Comparison of ENCODE assay signal across 8 cellular contexts in the genomic region with DNA sequence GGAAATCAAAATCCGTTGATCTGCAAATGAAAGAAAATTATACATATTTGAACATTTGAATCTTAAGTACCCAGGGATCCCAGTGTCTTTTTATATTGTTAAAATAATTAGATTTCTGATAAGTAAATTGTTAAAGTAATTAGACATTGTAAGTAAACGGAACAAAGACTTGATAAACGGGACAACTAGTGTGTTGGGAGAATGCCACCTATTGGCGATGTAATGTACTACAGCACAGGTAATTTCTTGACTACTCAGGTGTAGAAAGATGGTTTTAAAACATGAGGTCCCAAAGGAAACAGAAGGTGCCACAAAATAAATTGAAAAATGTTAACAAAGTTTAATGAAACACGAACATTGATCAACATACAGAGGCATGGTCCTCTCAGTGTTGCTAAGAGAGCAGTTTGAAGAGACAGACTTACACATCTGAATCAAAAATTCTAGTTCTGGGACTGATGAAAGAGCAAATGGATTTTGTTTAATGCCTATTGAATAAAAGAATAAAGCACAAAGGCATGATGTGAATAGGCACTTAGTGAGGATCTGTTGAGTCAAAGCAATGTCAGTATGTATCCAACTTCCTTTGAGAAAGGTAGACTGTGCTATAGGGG.
DNase-seq lines count a peak whose midpoint lies in the region; ATAC-seq, FAIRE-seq and TF ChIP-seq lines count a peak whose summit lies in the region.

No MANE protein-coding gene starts in this region.

- TF ChIP-seq POLR2A in endothelial cell of umbilical vein (IDR thresholded peaks at IDR 0.05; ENCODE audit: low read depth, low read length): no peak

- H3K27me3 ChIP-seq in Panc1 (ENCODE audit: control insufficient read depth, insufficient read depth, low read length) (no peaks in the 10 kb centered on the region), endothelial cell of umbilical vein (ENCODE audit: control insufficient read depth in 2 of 2, insufficient read depth in 2 of 2, low read length in 2 of 2) (no peaks in the 10 kb centered on the region), neuronal stem cell (ENCODE audit: control insufficient read depth in 3 of 3, insufficient read depth in 3 of 3, low read depth in 1 of 3, low read length in 3 of 3) (no peaks in the 10 kb centered on the region)

- ATAC-seq in Panc1 (no peak), HG03439 (IDR thresholded peaks at IDR 0.05; ENCODE audit: unreplicated experiment) (no peak)

- CTCF ChIA-PET in Panc1 (lab: Charles Lee): interaction anchor here (0.6 to 0.8 kb wide), 2 partner anchors 339 to 745 kb away, joined by 3 read pairs; a partner anchor contains a TSS
- CTCF ChIA-PET in endothelial cell of umbilical vein (lab: Charles Lee): interaction anchor here (0.7 to 2.4 kb wide), 34 partner anchors 9 to 738 kb away, joined by 3 to 16 read pairs (median 5); a partner anchor contains a TSS

- peak; percentile 57 for FAIRE-seq in endothelial cell of umbilical vein (lab: Jason Lieb, UNC)

- intact Hi-C loops in Panc1 (cut with micrococcal nuclease; ENCODE audit: unreplicated experiment): loop anchor here (5.0 to 10.0 kb wide), 3 partner anchors 336 to 601 kb away; a partner anchor contains a TSS
- intact Hi-C loops in endothelial cell of umbilical vein (cut with micrococcal nuclease): loop anchor here (1.0 to 10.0 kb wide), 7 partner anchors 98 to 821 kb away; no protein-coding TSS in a partner anchor

- no peak overlapping the region for H2BK12ac ChIP-seq in neuronal stem cell (ENCODE audit: low read length)

- no peak overlapping the region for H4K8ac ChIP-seq in neuronal stem cell (ENCODE audit: low read depth, low read length)

- H2AK5ac ChIP-seq in neuronal stem cell (ENCODE audit: low read depth, low read length): no peak overlapping the region

- H3K4me1 ChIP-seq in Panc1 (ENCODE audit: control insufficient read depth, insufficient read depth, low read length) (no peaks in the 10 kb centered on the region), endothelial cell of umbilical vein (ENCODE audit: control insufficient read depth, extremely low read depth, insufficient read depth, low read length) (peaks cover 6% of the 10 kb centered on the region), neuronal stem cell (ENCODE audit: control insufficient read depth in 2 of 2, insufficient read depth in 1 of 2, low read depth in 1 of 2, low read length in 2 of 2) (no peaks in the 10 kb centered on the region)

- dilution Hi-C loops in endothelial cell of umbilical vein (cut with MboI; ENCODE audit: extremely low pct_ligation_motif_present, low sequenced_read_pairs): no loop called here

- peak in 2 of 3 donors; percentile 6 to 15 for DNase-seq in stimulated activated CD4-positive, alpha-beta T cell treated with anti-CD3 and anti-CD28 coated beads, TNF-alpha, amount 100 ng/mL, for 48 hours (ENCODE audit: low read depth in 3 of 3)
- no peak for DNase-seq in stimulated activated CD4-positive, alpha-beta T cell treated with anti-CD3 and anti-CD28 coated beads, Interleukin-12 subunit alpha, Interleukin-12 subunit beta, amount 100 ng/mL, for 4 hours
- DNase-seq in HT1080 (ENCODE audit: low read depth): peak; percentile 33
- peak; percentile 62 for DNase-seq in Panc1 (ENCODE audit: low read depth, low spot score)
- peak; percentile 81 for DNase-seq in endothelial cell of umbilical vein (ENCODE audit: low read depth, low spot score)
- DNase-seq in neuronal stem cell (ENCODE audit: low spot score): peak; percentile 32
- DNase-seq in ureter (ENCODE audit: low spot score): no peak

- no peak overlapping the region for H3K27ac ChIP-seq in Panc1 (ENCODE audit: low read length)
- no peak overlapping the region for H3K27ac ChIP-seq in endothelial cell of umbilical vein (ENCODE audit: insufficient read depth, low read depth, low read length)
- H3K27ac ChIP-seq in neuronal stem cell (replicated peaks; ENCODE audit: low read length): no peak overlapping the region

- no CpG with 5 or more reads among the region's 5 CpGs for WGBS in neuronal stem cell (ENCODE audit: extremely low coverage in 2 of 2, insufficient read length in 2 of 2, insufficient replicate concordance in 1 of 2), 2 donors

- POLR2A ChIA-PET in Panc1 (lab: Charles Lee): no interaction called here
- POLR2A ChIA-PET in endothelial cell of umbilical vein (lab: Charles Lee): no interaction called here

- no peak overlapping the region for H3K14ac ChIP-seq in neuronal stem cell (ENCODE audit: low read length)

- no peak overlapping the region for H4K91ac ChIP-seq in neuronal stem cell (ENCODE audit: low read depth, low read length, poor library complexity)

- H3K4ac ChIP-seq in neuronal stem cell (ENCODE audit: low read length): no peak overlapping the region

- peak; percentile 82; the same call in 1 of the 2 replicates for TF ChIP-seq CTCF in Panc1 (IDR thresholded peaks at IDR 0.05)
- peak; percentile 48 to 55 for TF ChIP-seq CTCF in endothelial cell of umbilical vein (IDR thresholded peaks at IDR 0.05; ENCODE audit: extremely low read depth in 1 of 2, insufficient read depth in 1 of 2, low read depth in 1 of 2, low read length in 2 of 2)

- H3K23ac ChIP-seq in neuronal stem cell (ENCODE audit: low read depth, low read length, poor library complexity): no peak overlapping the region

- H3K79me1 ChIP-seq in neuronal stem cell (ENCODE audit: low read depth, low read length): no peaks in the 10 kb centered on the region

- H2AFZ ChIP-seq in endothelial cell of umbilical vein (ENCODE audit: low read depth, low read length): no peak overlapping the region
- H2AFZ ChIP-seq in neuronal stem cell (ENCODE audit: low read length): no peak overlapping the region

- H2BK120ac ChIP-seq in neuronal stem cell (ENCODE audit: low read depth, low read length): no peak overlapping the region

- no peak overlapping the region for H2BK15ac ChIP-seq in neuronal stem cell (ENCODE audit: low read length)

- H3K4me3 ChIP-seq in Panc1 (ENCODE audit: low read depth in 2 of 2, low read length in 2 of 2): no peak overlapping the region
- H3K4me3 ChIP-seq in endothelial cell of umbilical vein (replicated peaks in 1 of 3; ENCODE audit: insufficient read depth in 1 of 3, low read depth in 1 of 3, low read length in 3 of 3): no peak overlapping the region
- no peak overlapping the region for H3K4me3 ChIP-seq in neuronal stem cell (ENCODE audit: low read length in 2 of 2)

- no TSS peak for BruUV-seq in Panc1 (replicated peaks; lab: Mats Ljungman, UMichigan)
- no TSS peak for BruUV-seq in endothelial cell of umbilical vein (replicated peaks; lab: Mats Ljungman, UMichigan)

- no peaks in the 10 kb centered on the region for H4K20me1 ChIP-seq in endothelial cell of umbilical vein (replicated peaks; ENCODE audit: control insufficient read depth, extremely low read depth, insufficient read depth, low read length)

- no peak overlapping the region for H2BK5ac ChIP-seq in neuronal stem cell (ENCODE audit: low read length)

- H3K4me2 ChIP-seq in endothelial cell of umbilical vein (ENCODE audit: insufficient read depth, low read length): no peak overlapping the region
- H3K4me2 ChIP-seq in neuronal stem cell (ENCODE audit: insufficient read depth, low read length, poor library complexity, severe bottlenecking): no peak overlapping the region

- no peaks in the 10 kb centered on the region for H3K9me1 ChIP-seq in endothelial cell of umbilical vein (replicated peaks; ENCODE audit: control insufficient read depth, extremely low read depth, insufficient read depth, low read length)

- H3K9me3 ChIP-seq in Panc1 (ENCODE audit: control insufficient read depth, insufficient read depth, low read depth, low read length): no peaks in the 10 kb centered on the region
- no peaks in the 10 kb centered on the region for H3K9me3 ChIP-seq in endothelial cell of umbilical vein (replicated peaks; ENCODE audit: control insufficient read depth, insufficient read depth, low read length)
- no peaks in the 10 kb centered on the region for H3K9me3 ChIP-seq in neuronal stem cell (replicated peaks in 1 of 2; ENCODE audit: control insufficient read depth in 2 of 2, insufficient read depth in 1 of 2, low read depth in 1 of 2, low read length in 2 of 2)

- no peak overlapping the region for H3K18ac ChIP-seq in neuronal stem cell (ENCODE audit: low read length)

- H3K36me3 ChIP-seq in Panc1 (ENCODE audit: control insufficient read depth, insufficient read depth, low read length): no peaks in the 10 kb centered on the region
- no peaks in the 10 kb centered on the region for H3K36me3 ChIP-seq in endothelial cell of umbilical vein (ENCODE audit: control insufficient read depth in 2 of 2, extremely low read depth in 1 of 2, insufficient read depth in 2 of 2, low read length in 2 of 2)
- peaks cover 0 to 1% of the 10 kb centered on the region in 2 donors for H3K36me3 ChIP-seq in neuronal stem cell (replicated peaks in 1 of 2; ENCODE audit: control insufficient read depth in 2 of 2, insufficient read depth in 2 of 2, low read length in 2 of 2)

- no peaks in the 10 kb centered on the region for H3K79me2 ChIP-seq in endothelial cell of umbilical vein (ENCODE audit: control insufficient read depth, insufficient read depth, low read length)

- no peak overlapping the region for H3K9ac ChIP-seq in endothelial cell of umbilical vein (replicated peaks; ENCODE audit: extremely low read depth, insufficient read depth, low read length)
- no peak overlapping the region for H3K9ac ChIP-seq in neuronal stem cell (ENCODE audit: low read depth, low read length, poor library complexity)

- in situ Hi-C loops in Panc1 (cut with HindIII; ENCODE audit: low pct_unique_long_range_greater_than_20kb, low sequenced_read_pairs): loop anchor here (10.0 kb wide), 1 partner anchor 428 kb away; a partner anchor contains a TSS

TF ChIP-seq in endothelial cell of umbilical vein, 7 proteins besides CTCF, POLR2A, EP300 and RAD21:
- TF ChIP-seq POLR2AphosphoS5 (IDR thresholded peaks at IDR 0.05; ENCODE audit: insufficient read depth, low read depth, low read length): no peak
- no peak for TF ChIP-seq FOS (IDR thresholded peaks at IDR 0.05; ENCODE audit: borderline replicate concordance, insufficient read depth, low read length)
- TF ChIP-seq GATA2 (IDR thresholded peaks at IDR 0.05; ENCODE audit: insufficient read depth, insufficient read length, low read depth, low read length): no peak
- TF ChIP-seq EZH2 (IDR thresholded peaks at IDR 0.05; ENCODE audit: borderline replicate concordance, low read depth, low read length, severe bottlenecking): no peak
- no peak for TF ChIP-seq MYC (IDR thresholded peaks at IDR 0.05; ENCODE audit: low read depth, low read length)
- TF ChIP-seq, protein P1, sequence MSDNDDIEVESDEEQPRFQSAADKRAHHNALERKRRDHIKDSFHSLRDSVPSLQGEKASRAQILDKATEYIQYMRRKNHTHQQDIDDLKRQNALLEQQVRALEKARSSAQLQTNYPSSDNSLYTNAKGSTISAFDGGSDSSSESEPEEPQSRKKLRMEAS (IDR thresholded peaks at IDR 0.05; ENCODE audit: insufficient read depth, insufficient read length): no peak
- TF ChIP-seq JUN (IDR thresholded peaks at IDR 0.05; ENCODE audit: borderline replicate concordance, insufficient read depth, insufficient read length, low read depth): no peak

Comparison
In these comparisons a context has a peak if more than half of its experiments do, and no peak if none do; other contexts are left out.
1. DNase-seq: peak in stimulated activated CD4-positive, alpha-beta T cell treated with anti-CD3 and anti-CD28 coated beads, TNF-alpha, amount 100 ng/mL, for 48 hours (2 of 3), HT1080 (single experiment), Panc1 (single experiment), endothelial cell of umbilical vein (single experiment) and neuronal stem cell (single experiment); none in stimulated activated CD4-positive, alpha-beta T cell treated with anti-CD3 and anti-CD28 coated beads, Interleukin-12 subunit alpha, Interleukin-12 subunit beta, amount 100 ng/mL, for 4 hours (single experiment) and ureter (single experiment).